Comparison of ENCODE assay signal across 9 cellular contexts in the genomic region with DNA sequence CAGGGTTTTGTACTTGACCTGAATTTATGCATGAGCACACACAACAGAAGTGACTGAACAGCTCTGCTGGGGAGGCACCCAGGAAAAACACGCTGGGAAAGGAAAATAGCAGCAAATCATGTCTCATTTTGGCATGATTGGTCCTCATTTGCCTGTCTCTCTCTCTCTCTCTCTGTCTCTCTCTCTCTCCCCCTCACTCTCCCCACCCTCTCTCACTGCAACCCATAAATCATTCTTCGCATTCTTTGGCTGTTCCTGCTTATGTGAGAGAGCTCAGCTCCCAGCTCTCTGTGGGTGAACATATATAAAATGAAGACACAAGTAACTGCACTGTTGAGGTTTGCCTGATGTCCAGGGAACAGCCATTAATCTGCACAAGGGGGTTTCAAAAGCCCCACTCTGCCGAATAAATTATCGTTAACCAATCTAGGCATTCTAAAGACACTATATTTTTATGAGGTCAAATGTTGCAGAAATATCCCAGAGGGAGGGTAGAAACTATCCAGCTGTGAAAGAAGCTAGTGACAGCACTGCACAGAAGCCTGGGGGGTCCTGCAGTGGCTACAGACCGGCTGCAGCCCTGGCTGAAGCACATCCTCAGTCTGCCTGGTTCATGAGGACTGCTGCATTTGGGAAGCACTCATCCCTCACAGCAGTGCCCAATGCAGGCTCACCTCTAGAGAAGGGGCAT.
DNase-seq lines count a peak whose midpoint lies in the region; ATAC-seq and TF ChIP-seq lines count a peak whose summit lies in the region.
"Had no signal": no experiment of that assay in that cellular context is flagged by ENCODE, and none has a peak within 500 bp of the region (broad histone marks: within the 10 kb centered on the region; RNA-seq: fewer than 3 reads in every experiment).

No MANE protein-coding gene starts in this region.

- intact Hi-C loops in activated B cell treated with CpG ODN at 0.5 μM for 24 hours (cut with micrococcal nuclease): no loop called here

- TF ChIP-seq CTCF in activated B cell treated with CpG ODN at 0.5 μM for 24 hours (IDR thresholded peaks at IDR 0.05) (no peak), GM10248 (IDR thresholded peaks at IDR 0.05; ENCODE audit: control extremely low read depth, extremely low read depth, low read depth, missing control alignments) (no peak)

- POLR2A ChIA-PET in activated B cell treated with CpG ODN at 0.5 μM for 24 hours (lab: Charles Lee) (interaction anchor here (0.6 to 0.7 kb wide), 3 partner anchors 180 to 294 kb away, joined by 3 to 6 read pairs (median 3); no protein-coding TSS in a partner anchor), GM10248 (lab: Yijun Ruan, JAX) (no interaction called here)

- H3K27me3 Mint-ChIP-seq in activated B cell treated with CpG ODN at 0.5 μM for 24 hours: no peaks in the 10 kb centered on the region
- H3K27me3 Mint-ChIP-seq: activated T-helper 17 cell treated with anti-CD3 and anti-CD28 coated beads, Interleukin-2, amount 50 U/mL, for 72 hours had no signal

- peaks cover 77% of the 10 kb centered on the region for H3K4me1 Mint-ChIP-seq in activated B cell treated with CpG ODN at 0.5 μM for 24 hours
- H3K4me1 Mint-ChIP-seq: activated T-helper 17 cell treated with anti-CD3 and anti-CD28 coated beads, Interleukin-2, amount 50 U/mL, for 72 hours had no signal

- DNase-seq in ACHN (peak; percentile 90), HuH-7.5 (ENCODE audit: low spot score) (peak; percentile 33), activated B cell treated with CpG ODN at 0.5 μM for 24 hours (no peak), kidney tubule cell (ENCODE audit: low spot score) (peak; percentile 95), SHP77 (lab: John Stamatoyannopoulos, UW) (no peak), GM10248 (ENCODE audit: extremely low spot score) (no peak)

- peaks cover 44% of the 10 kb centered on the region for H3K36me3 Mint-ChIP-seq in activated B cell treated with CpG ODN at 0.5 μM for 24 hours (ENCODE audit: low read depth)

- CTCF ChIA-PET in activated B cell treated with CpG ODN at 0.5 μM for 24 hours (lab: Charles Lee): no interaction called here
- CTCF ChIA-PET in GM10248 (lab: Yijun Ruan, JAX): interaction anchor here (1.0 to 1.3 kb wide), 2 partner anchors 11 to 17 kb away, joined by 3 to 4 read pairs; no protein-coding TSS in a partner anchor

- no peaks in the 10 kb centered on the region for H3K9me3 Mint-ChIP-seq in activated B cell treated with CpG ODN at 0.5 μM for 24 hours
- H3K9me3 Mint-ChIP-seq: activated T-helper 17 cell treated with anti-CD3 and anti-CD28 coated beads, Interleukin-2, amount 50 U/mL, for 72 hours had no signal

- in situ Hi-C loops in ACHN (cut with HindIII; ENCODE audit: low pct_ligation_motif_present, low pct_unique_long_range_greater_than_20kb, low sequenced_read_pairs): no loop called here

- peak overlapping the region; percentile 38 for H3K27ac Mint-ChIP-seq in activated B cell treated with CpG ODN at 0.5 μM for 24 hours
- H3K27ac Mint-ChIP-seq: activated T-helper 17 cell treated with anti-CD3 and anti-CD28 coated beads, Interleukin-2, amount 50 U/mL, for 72 hours had no signal

- no peak overlapping the region for H3K4me3 Mint-ChIP-seq in activated B cell treated with CpG ODN at 0.5 μM for 24 hours
- H3K4me3 Mint-ChIP-seq: activated T-helper 17 cell treated with anti-CD3 and anti-CD28 coated beads, Interleukin-2, amount 50 U/mL, for 72 hours had no signal

- peak; percentile 28 for ATAC-seq in activated B cell treated with CpG ODN at 0.5 μM for 24 hours (ENCODE audit: low read depth)
- ATAC-seq in HG03025 (IDR thresholded peaks at IDR 0.05; ENCODE audit: low FRiP score, unreplicated experiment): no peak
- ATAC-seq in HG02885 (IDR thresholded peaks at IDR 0.05; ENCODE audit: poor library complexity, unreplicated experiment): no peak
- ATAC-seq: activated T-helper 17 cell treated with anti-CD3 and anti-CD28 coated beads, Interleukin-2, amount 50 U/mL, for 72 hours had no signal

Comparison
In these comparisons a context has a peak if more than half of its experiments do, and no peak if none do; other contexts are left out.
1. DNase-seq: peak in ACHN (single experiment), HuH-7.5 (single experiment) and kidney tubule cell (single experiment); none in activated B cell treated with CpG ODN at 0.5 μM for 24 hours (single experiment), SHP77 (0 of 2) and GM10248 (single experiment).